In genomic region chr1:21335750-21336168, GRCh38 we compare ENCODE assay signal across 8 cellular contexts. TPM values are rescaled to one million over a fixed set of nuclear protein-coding genes. Genes with fewer than 3 reads are reported as not detected.
A peak's percentile ranks its signal among the peaks of the same experiment; 100 is the strongest.
DNase-seq lines count a peak whose midpoint lies in the region; ATAC-seq, FAIRE-seq and TF ChIP-seq lines count a peak whose summit lies in the region.

No MANE protein-coding gene starts in this region.

- ATAC-seq in GM12878: no peak
- ATAC-seq in GM18873 (IDR thresholded peaks at IDR 0.05; ENCODE audit: low FRiP score, unreplicated experiment): no peak

- TF ChIP-seq EP300 in GM12878 (IDR thresholded peaks at IDR 0.05; ENCODE audit: borderline replicate concordance in 1 of 2, control insufficient read depth in 1 of 2, low read depth in 2 of 2, low read length in 2 of 2): no peak

- H4K20me1 ChIP-seq in GM12878 (ENCODE audit: control insufficient read depth, insufficient read depth) (no peaks in the 10 kb centered on the region; the same call in 1 of the 2 replicates), osteoblast (ENCODE audit: insufficient read depth, low read length) (no peaks in the 10 kb centered on the region)

- no peak for TF ChIP-seq RAD21 in GM12878 (IDR thresholded peaks at IDR 0.05; ENCODE audit: insufficient read depth, low read depth, low read length)

- H3K4me3 ChIP-seq in GM12878: no peak overlapping the region
- no peak overlapping the region for H3K4me3 ChIP-seq in osteoblast (ENCODE audit: insufficient read depth, low read length)

- intact Hi-C loops in GM12878 (cut with micrococcal nuclease; ENCODE audit: unreplicated experiment): loop anchor here (1.0 kb wide), 1 partner anchor 45 kb away; the partner anchor contains the start of gene ECE1

- H3K4me2 ChIP-seq in GM12878 (ENCODE audit: control insufficient read depth, insufficient read depth): peak overlapping the region; percentile 92
- no peak overlapping the region for H3K4me2 ChIP-seq in osteoblast (ENCODE audit: insufficient read depth, low read length)

- H2AFZ ChIP-seq in GM12878 (ENCODE audit: control insufficient read depth, low read depth, low read length) (no peak overlapping the region), osteoblast (ENCODE audit: low read length) (no peak overlapping the region)

- TF ChIP-seq CTCF in GM12878 (IDR thresholded peaks at IDR 0.05 in 2 of 3, conservative IDR thresholded peaks at IDR 0.05 in 1 of 3; ENCODE audit: control insufficient read depth in 2 of 3, extremely low read depth in 1 of 3, insufficient read depth in 1 of 3, low read depth in 3 of 3, low read length in 3 of 3): no peak
- no peak for TF ChIP-seq CTCF in osteoblast (IDR thresholded peaks at IDR 0.05; ENCODE audit: extremely low read depth, low read depth, low read length)

- no peaks in the 10 kb centered on the region for H3K27me3 ChIP-seq in GM12878 (replicated peaks in 1 of 2; ENCODE audit: control insufficient read depth in 2 of 2, insufficient read depth in 2 of 2, low read length in 1 of 2)
- no peaks in the 10 kb centered on the region for H3K27me3 ChIP-seq in osteoblast (ENCODE audit: insufficient read depth, low read length)

- no peaks in the 10 kb centered on the region for H3K9me3 ChIP-seq in GM12878 (replicated peaks; ENCODE audit: control insufficient read depth, insufficient read depth, low read length)
- H3K9me3 ChIP-seq in osteoblast (ENCODE audit: low read depth, low read length): no peaks in the 10 kb centered on the region

- DNase-seq in DMS153 (lab: John Stamatoyannopoulos, UW) (peak; percentile 84), NCI-H2107 treated with DMSO at 0.1 percent for 48 hours (lab: John Stamatoyannopoulos, UW; ENCODE audit: unreplicated experiment) (peak; percentile 69), GM12878 (ENCODE audit: low read depth, low spot score) (no peak), osteoblast (ENCODE audit: insufficient read length, low spot score, missing footprints) (no peak), EL (no peak), AG08396 (ENCODE audit: low spot score) (no peak), DMS114 treated with DMSO at 0.1 percent for 48 hours (lab: John Stamatoyannopoulos, UW; ENCODE audit: unreplicated experiment) (no peak)

- H3K9ac ChIP-seq in GM12878 (ENCODE audit: control insufficient read depth, insufficient read depth, low read length): no peak overlapping the region; the same call in 1 of the 2 replicates

- RAD21 ChIA-PET in GM12878 (lab: Charles Lee; ENCODE audit: unreplicated experiment): interaction anchor here (2.3 to 4.8 kb wide), 5 partner anchors 9 to 81 kb away, joined by 5 to 81 read pairs (median 23); partner anchors contain the start of gene ECE1

- H3K27ac ChIP-seq in GM12878 (ENCODE audit: control insufficient read depth, insufficient read depth) (peak overlapping the region; percentile 87; the same call in 1 of the 2 replicates), osteoblast (ENCODE audit: low read depth, low read length) (peak overlapping the region; percentile 85)

- H3K36me3 ChIP-seq in GM12878 (ENCODE audit: control insufficient read depth in 2 of 2, insufficient read depth in 2 of 2, low read length in 1 of 2): no peaks in the 10 kb centered on the region
- H3K36me3 ChIP-seq in osteoblast (ENCODE audit: insufficient read depth, low read length): no peaks in the 10 kb centered on the region

- CTCF ChIA-PET in GM12878 (lab: Yijun Ruan, JAX): interaction anchor here (1.1 to 7.5 kb wide), 8 partner anchors 8 to 200 kb away, joined by 3 to 104 read pairs (median 26); partner anchors contain the start of gene ECE1

- WGBS in GM12878 (ENCODE audit: insufficient coverage, insufficient replicate concordance, low lambda C conversion rate, missing lambda C conversion rate): 56% methylated on average over 3 of the region's 3 CpGs

- H3K79me2 ChIP-seq in GM12878 (ENCODE audit: control insufficient read depth, insufficient read depth, low read length) (peaks cover 14% of the 10 kb centered on the region), osteoblast (ENCODE audit: insufficient read depth, low read length) (peaks cover 55% of the 10 kb centered on the region)

- no TSS peak for BruUV-seq in GM12878 (replicated peaks; lab: Mats Ljungman, UMichigan)

- FAIRE-seq in GM12878 (lab: Jason Lieb, UNC): no peak

- H3K4me1 ChIP-seq in GM12878 (ENCODE audit: control insufficient read depth, insufficient read depth, low read length): peaks cover 44% of the 10 kb centered on the region
- peaks cover 40% of the 10 kb centered on the region for H3K4me1 ChIP-seq in osteoblast (ENCODE audit: insufficient read depth, low read length)

- in situ Hi-C loops in GM12878 (cut with MboI): no loop called here

- POLR2A ChIA-PET in GM12878 (lab: Charles Lee): interaction anchor here (4.6 to 8.9 kb wide), 3 partner anchors 8 to 43 kb away, joined by 32 to 88 read pairs (median 60); partner anchors contain the start of gene ECE1

- no peak for TF ChIP-seq POLR2A in GM12878 (IDR thresholded peaks at IDR 0.05; ENCODE audit: low read depth, low read length)

- SMC1A ChIA-PET in GM12878 (lab: Charles Lee; ENCODE audit: uncharacterized antibody, unreplicated experiment): interaction anchor here (0.9 to 10.1 kb wide), 9 partner anchors 9 to 81 kb away, joined by 3 to 123 read pairs (median 11); partner anchors contain the start of gene ECE1

TF ChIP-seq in GM12878, 131 proteins besides CTCF, POLR2A, EP300 and RAD21 (continues in another document):
- TF ChIP-seq CHD2 (IDR thresholded peaks at IDR 0.05; ENCODE audit: borderline replicate concordance, low read depth, low read length) (no peak), ZNF687 (IDR thresholded peaks at IDR 0.05) (no peak)

RNA-seq across cellular contexts. Expression of gene ECE1, which starts 45.5 kb away (rescaled TPM):
- 121 and 133 TPM in 2 replicates for total RNA-seq in GM12878 (2013; cell fraction: nucleolus; rRNA removed)
- total RNA-seq in GM12878 (2014; rRNA removed) (39.9 and 40.5 TPM in 2 replicates), GM12878 (2014; rRNA removed; fragmentation: Illumina TruSeq; extraction: Trizol) (19.2 and 20.4 TPM in 2 replicates), GM12878 (2021) (81.0 and 81.5 TPM in 2 replicates), osteoblast (32.6 and 34.8 TPM in 2 replicates)
- polyA plus RNA-seq in GM12878 (2011; ENCODE audit: low read depth): 13.5 TPM
- polyA plus RNA-seq in GM12878 (2011; rRNA removed) (23.4 and 34.2 TPM in 2 replicates), GM12878 (2014; fragmentation: Illumina TruSeq; extraction: Trizol) (39.6 and 50.9 TPM in 2 replicates), GM12878 (2014; fragmentation: Nextera tagmentation; extraction: Ambion mirVana) (1 to 10 TPM in 1 of 2 experiments, under 1 TPM in 1; 0.97 to 2.4 TPM), GM12878 (2014; rRNA removed) (32.2 and 41.0 TPM in 2 replicates), GM12878 (2016; fragmentation: Nextera tagmentation; extraction: Ambion mirVana) (10 to 100 TPM; 40.5 to 43.6 TPM)
- polyA plus RNA-seq in GM12878 (2011; cell fraction: cytosol; rRNA removed): 20.8 and 22.4 TPM in 2 replicates
- polyA plus RNA-seq in GM12878 (2011; cell fraction: nucleus; rRNA removed): 46.3 and 47.3 TPM in 2 replicates
- polyA plus RNA-seq in GM12878 (2012): 11.0 and 13.7 TPM in 2 replicates
- polyA minus RNA-seq in GM12878 (2011; rRNA and poly(A)+ RNA removed): 36.1 and 38.8 TPM in 2 replicates
- polyA minus RNA-seq in GM12878 (2011; cell fraction: cytosol; rRNA and poly(A)+ RNA removed): 15.8 and 16.8 TPM in 2 replicates
- 31.1 and 39.1 TPM in 2 replicates for polyA minus RNA-seq in GM12878 (2011; cell fraction: nucleus; rRNA and poly(A)+ RNA removed)

Comparison
In these comparisons a context has a peak if more than half of its experiments do, and no peak if none do; other contexts are left out.
1. DNase-seq: peak in DMS153 (single experiment) and NCI-H2107 treated with DMSO at 0.1 percent for 48 hours (single experiment); none in GM12878 (single experiment), osteoblast (single experiment), EL (single experiment), AG08396 (single experiment) and DMS114 treated with DMSO at 0.1 percent for 48 hours (single experiment).